ENCODE assay signal across 2 cellular contexts in genomic region chr13:42041684-42042035, GRCh38.
TF ChIP-seq lines count a peak whose summit lies in the region.

No MANE protein-coding gene starts in this region.

TF ChIP-seq in A549, 52 proteins besides CTCF, POLR2A, EP300 and RAD21:
- TF ChIP-seq MAX (IDR thresholded peaks at IDR 0.05) (0 out of 2 replicates have a peak, but pooled peaks have one; percentile 28), CBX8 (IDR thresholded peaks at IDR 0.05) (no peak), SMC3 (IDR thresholded peaks at IDR 0.05) (peak; percentile 52)
TF ChIP-seq in A549: peak in this region for 2.

TF ChIP-seq in endothelial cell of umbilical vein, 7 proteins besides CTCF, POLR2A, EP300 and RAD21:
- TF ChIP-seq POLR2AphosphoS5 (IDR thresholded peaks at IDR 0.05; ENCODE audit: insufficient read depth, low read depth, low read length), result peak; percentile 21
- TF ChIP-seq FOS (IDR thresholded peaks at IDR 0.05; ENCODE audit: borderline replicate concordance, insufficient read depth, low read length), result no peak
